In the genomic region with DNA sequence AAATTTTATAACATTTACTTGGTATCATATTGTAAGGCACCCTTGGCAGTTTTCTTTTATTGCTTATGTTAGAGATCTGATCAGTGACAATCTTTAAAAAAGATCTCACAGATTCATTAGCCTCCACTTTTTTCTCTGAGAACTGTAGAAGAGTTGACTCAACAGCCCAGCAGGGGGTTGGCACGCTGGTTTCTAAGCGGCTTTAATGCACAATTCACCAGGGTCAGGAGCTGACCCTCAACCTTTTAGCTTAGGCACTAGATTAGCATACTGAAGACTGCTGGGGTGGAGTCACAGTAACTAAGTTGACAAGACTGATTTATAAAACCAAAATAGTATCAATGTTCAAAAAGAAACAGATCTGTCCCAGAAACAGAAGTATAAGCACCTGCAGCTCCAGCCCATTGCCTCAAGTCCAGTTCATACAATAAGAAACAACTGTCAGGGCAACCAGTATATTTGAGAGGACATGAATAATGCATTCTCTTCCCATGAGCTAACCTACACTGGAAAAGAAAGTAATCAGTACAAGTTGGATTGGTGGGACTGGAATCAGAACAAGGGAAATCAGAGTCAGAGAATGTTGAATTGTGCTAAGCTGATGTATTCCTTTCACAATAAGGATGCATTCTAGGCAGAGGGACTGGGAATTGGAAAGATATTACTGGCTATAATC, we compare ENCODE assay signal across 16 cellular contexts.
DNase-seq lines count a peak whose midpoint lies in the region; ATAC-seq and TF ChIP-seq lines count a peak whose summit lies in the region.
"Had no signal": no experiment of that assay in that cellular context is flagged by ENCODE, and none has a peak within 500 bp of the region (broad histone marks: within the 10 kb centered on the region; RNA-seq: fewer than 3 reads in every experiment).

No MANE protein-coding gene starts in this region.

- no peaks in the 10 kb centered on the region for H3K9me3 ChIP-seq in NT2/D1 (ENCODE audit: insufficient read depth, low read length)
- no peaks in the 10 kb centered on the region for H3K9me3 ChIP-seq in endodermal cell (ENCODE audit: control insufficient read depth, low read length)
- no peaks in the 10 kb centered on the region for H3K9me3 ChIP-seq in mesodermal cell (ENCODE audit: control insufficient read depth, low read length)
- H3K9me3 ChIP-seq: pancreas had no signal

- H3K4me1 ChIP-seq in NT2/D1 (ENCODE audit: insufficient read depth, insufficient read length) (no peaks in the 10 kb centered on the region), endodermal cell (ENCODE audit: control insufficient read depth, insufficient read depth, low read length) (no peaks in the 10 kb centered on the region), mesodermal cell (ENCODE audit: control insufficient read depth, insufficient read depth, low read length, poor library complexity, severe bottlenecking) (no peaks in the 10 kb centered on the region)
- H3K4me1 ChIP-seq: pancreas had no signal

- peaks cover 6% of the 10 kb centered on the region for H3K4me1 Mint-ChIP-seq in endodermal cell
- H3K4me1 Mint-ChIP-seq: activated CD4-positive, alpha-beta memory T cell treated with anti-CD3 and anti-CD28 coated beads, Interleukin-2, amount 10 ng/mL, durations not matched to agents 7 days and 5 days; mesothelial cell of epicardium had no signal

- no peaks in the 10 kb centered on the region for H3K27me3 Mint-ChIP-seq in endodermal cell (ENCODE audit: insufficient read depth)
- H3K27me3 Mint-ChIP-seq: activated CD4-positive, alpha-beta memory T cell treated with anti-CD3 and anti-CD28 coated beads, Interleukin-2, amount 10 ng/mL, durations not matched to agents 7 days and 5 days had no signal

- no peak overlapping the region for H3K4me3 Mint-ChIP-seq in endodermal cell
- H3K4me3 Mint-ChIP-seq: activated CD4-positive, alpha-beta memory T cell treated with anti-CD3 and anti-CD28 coated beads, Interleukin-2, amount 10 ng/mL, durations not matched to agents 7 days and 5 days; mesothelial cell of epicardium had no signal

- H3K4me3 ChIP-seq in NT2/D1 (ENCODE audit: insufficient read length, low read depth) (no peak overlapping the region), endodermal cell (ENCODE audit: low read length) (no peak overlapping the region), mesodermal cell (ENCODE audit: extremely low read depth, insufficient read depth, low read length, poor library complexity, severe bottlenecking) (no peak overlapping the region)
- H3K4me3 ChIP-seq: cardiac muscle cell, pancreas had no signal

- 37 to 53% methylated on average over 2 of the region's 2 CpGs for WGBS in endodermal cell (ENCODE audit: insufficient coverage in 1 of 2, insufficient read length in 1 of 2), 2 experiments
- WGBS in mesodermal cell (ENCODE audit: insufficient coverage in 2 of 2), 2 experiments: 20 to 55% methylated on average over 1 to 2 of the region's 2 CpGs

- H3K9me3 Mint-ChIP-seq in endodermal cell: no peaks in the 10 kb centered on the region
- H3K9me3 Mint-ChIP-seq: activated CD4-positive, alpha-beta memory T cell treated with anti-CD3 and anti-CD28 coated beads, Interleukin-2, amount 10 ng/mL, durations not matched to agents 7 days and 5 days; mesothelial cell of epicardium had no signal

- peak; percentile 24 for DNase-seq in AG20443 (ENCODE audit: low spot score)
- DNase-seq in NT2/D1 (ENCODE audit: low read depth, low spot score): peak; percentile 16
- peak; percentile 52 for DNase-seq in endodermal cell
- DNase-seq in T-helper 1 cell: no peak
- no peak for DNase-seq in NK-92 (lab: John Stamatoyannopoulos, UW; ENCODE audit: unreplicated experiment)
- DNase-seq: activated CD4-positive, alpha-beta memory T cell treated with anti-CD3 and anti-CD28 coated beads, Interleukin-2, amount 10 ng/mL, durations not matched to agents 7 days and 5 days; Calu3; NCI-H2029; NCI-H69; pancreas had no signal

- peak overlapping the region; percentile 70 for H3K27ac ChIP-seq in endodermal cell (ENCODE audit: low read depth, low read length)
- peak overlapping the region; percentile 1 for H3K27ac ChIP-seq in mesodermal cell (ENCODE audit: low read depth, low read length, severe bottlenecking)
- H3K27ac ChIP-seq: cardiac muscle cell, epithelial cell of prostate, pancreas had no signal

- H3K36me3 ChIP-seq in NT2/D1 (ENCODE audit: insufficient read depth, insufficient read length, low read length) (no peaks in the 10 kb centered on the region), endodermal cell (ENCODE audit: control insufficient read depth, insufficient read depth, low read length) (no peaks in the 10 kb centered on the region), mesodermal cell (ENCODE audit: control insufficient read depth, insufficient read depth, low read length) (peaks cover 10% of the 10 kb centered on the region)

- no peak overlapping the region for H3K27ac Mint-ChIP-seq in endodermal cell
- H3K27ac Mint-ChIP-seq: activated CD4-positive, alpha-beta memory T cell treated with anti-CD3 and anti-CD28 coated beads, Interleukin-2, amount 10 ng/mL, durations not matched to agents 7 days and 5 days; mesothelial cell of epicardium had no signal

- ATAC-seq in HG03139 (IDR thresholded peaks at IDR 0.05; ENCODE audit: unreplicated experiment): no peak
- no peak for ATAC-seq in HG03045 (IDR thresholded peaks at IDR 0.05; ENCODE audit: unreplicated experiment)
- ATAC-seq: pancreas had no signal

- no peak for TF ChIP-seq CTCF in endodermal cell (conservative IDR thresholded peaks at IDR 0.05)

- no peak overlapping the region for H3K9ac ChIP-seq in NT2/D1 (ENCODE audit: insufficient read length, low read depth)
- H3K9ac ChIP-seq in endodermal cell (ENCODE audit: extremely low read depth, low read length, poor library complexity, severe bottlenecking): no peak overlapping the region

- H3K36me3 Mint-ChIP-seq in endodermal cell (ENCODE audit: low read depth): peaks cover 12% of the 10 kb centered on the region

- H3K27me3 ChIP-seq in NT2/D1 (ENCODE audit: insufficient read depth, insufficient read length) (no peaks in the 10 kb centered on the region), endodermal cell (ENCODE audit: control insufficient read depth, insufficient read depth, low read length, poor library complexity, severe bottlenecking) (no peaks in the 10 kb centered on the region)
- H3K27me3 ChIP-seq: cardiac muscle cell, pancreas had no signal

Comparison
In these comparisons a context has a peak if more than half of its experiments do, and no peak if none do; other contexts are left out.
1. DNase-seq: peak in AG20443 (single experiment), NT2/D1 (single experiment) and endodermal cell (single experiment); none in T-helper 1 cell (0 of 5) and NK-92 (single experiment).